ENCODE assay signal across 1 cellular context in genomic region chr2:99880148-99880983, GRCh38.
TF ChIP-seq lines count a peak whose summit lies in the region.

No MANE protein-coding gene starts in this region.

TF ChIP-seq in GM23338, 12 proteins besides CTCF, POLR2A, EP300 and RAD21 (continued from another document):
- TF ChIP-seq, protein P1, sequence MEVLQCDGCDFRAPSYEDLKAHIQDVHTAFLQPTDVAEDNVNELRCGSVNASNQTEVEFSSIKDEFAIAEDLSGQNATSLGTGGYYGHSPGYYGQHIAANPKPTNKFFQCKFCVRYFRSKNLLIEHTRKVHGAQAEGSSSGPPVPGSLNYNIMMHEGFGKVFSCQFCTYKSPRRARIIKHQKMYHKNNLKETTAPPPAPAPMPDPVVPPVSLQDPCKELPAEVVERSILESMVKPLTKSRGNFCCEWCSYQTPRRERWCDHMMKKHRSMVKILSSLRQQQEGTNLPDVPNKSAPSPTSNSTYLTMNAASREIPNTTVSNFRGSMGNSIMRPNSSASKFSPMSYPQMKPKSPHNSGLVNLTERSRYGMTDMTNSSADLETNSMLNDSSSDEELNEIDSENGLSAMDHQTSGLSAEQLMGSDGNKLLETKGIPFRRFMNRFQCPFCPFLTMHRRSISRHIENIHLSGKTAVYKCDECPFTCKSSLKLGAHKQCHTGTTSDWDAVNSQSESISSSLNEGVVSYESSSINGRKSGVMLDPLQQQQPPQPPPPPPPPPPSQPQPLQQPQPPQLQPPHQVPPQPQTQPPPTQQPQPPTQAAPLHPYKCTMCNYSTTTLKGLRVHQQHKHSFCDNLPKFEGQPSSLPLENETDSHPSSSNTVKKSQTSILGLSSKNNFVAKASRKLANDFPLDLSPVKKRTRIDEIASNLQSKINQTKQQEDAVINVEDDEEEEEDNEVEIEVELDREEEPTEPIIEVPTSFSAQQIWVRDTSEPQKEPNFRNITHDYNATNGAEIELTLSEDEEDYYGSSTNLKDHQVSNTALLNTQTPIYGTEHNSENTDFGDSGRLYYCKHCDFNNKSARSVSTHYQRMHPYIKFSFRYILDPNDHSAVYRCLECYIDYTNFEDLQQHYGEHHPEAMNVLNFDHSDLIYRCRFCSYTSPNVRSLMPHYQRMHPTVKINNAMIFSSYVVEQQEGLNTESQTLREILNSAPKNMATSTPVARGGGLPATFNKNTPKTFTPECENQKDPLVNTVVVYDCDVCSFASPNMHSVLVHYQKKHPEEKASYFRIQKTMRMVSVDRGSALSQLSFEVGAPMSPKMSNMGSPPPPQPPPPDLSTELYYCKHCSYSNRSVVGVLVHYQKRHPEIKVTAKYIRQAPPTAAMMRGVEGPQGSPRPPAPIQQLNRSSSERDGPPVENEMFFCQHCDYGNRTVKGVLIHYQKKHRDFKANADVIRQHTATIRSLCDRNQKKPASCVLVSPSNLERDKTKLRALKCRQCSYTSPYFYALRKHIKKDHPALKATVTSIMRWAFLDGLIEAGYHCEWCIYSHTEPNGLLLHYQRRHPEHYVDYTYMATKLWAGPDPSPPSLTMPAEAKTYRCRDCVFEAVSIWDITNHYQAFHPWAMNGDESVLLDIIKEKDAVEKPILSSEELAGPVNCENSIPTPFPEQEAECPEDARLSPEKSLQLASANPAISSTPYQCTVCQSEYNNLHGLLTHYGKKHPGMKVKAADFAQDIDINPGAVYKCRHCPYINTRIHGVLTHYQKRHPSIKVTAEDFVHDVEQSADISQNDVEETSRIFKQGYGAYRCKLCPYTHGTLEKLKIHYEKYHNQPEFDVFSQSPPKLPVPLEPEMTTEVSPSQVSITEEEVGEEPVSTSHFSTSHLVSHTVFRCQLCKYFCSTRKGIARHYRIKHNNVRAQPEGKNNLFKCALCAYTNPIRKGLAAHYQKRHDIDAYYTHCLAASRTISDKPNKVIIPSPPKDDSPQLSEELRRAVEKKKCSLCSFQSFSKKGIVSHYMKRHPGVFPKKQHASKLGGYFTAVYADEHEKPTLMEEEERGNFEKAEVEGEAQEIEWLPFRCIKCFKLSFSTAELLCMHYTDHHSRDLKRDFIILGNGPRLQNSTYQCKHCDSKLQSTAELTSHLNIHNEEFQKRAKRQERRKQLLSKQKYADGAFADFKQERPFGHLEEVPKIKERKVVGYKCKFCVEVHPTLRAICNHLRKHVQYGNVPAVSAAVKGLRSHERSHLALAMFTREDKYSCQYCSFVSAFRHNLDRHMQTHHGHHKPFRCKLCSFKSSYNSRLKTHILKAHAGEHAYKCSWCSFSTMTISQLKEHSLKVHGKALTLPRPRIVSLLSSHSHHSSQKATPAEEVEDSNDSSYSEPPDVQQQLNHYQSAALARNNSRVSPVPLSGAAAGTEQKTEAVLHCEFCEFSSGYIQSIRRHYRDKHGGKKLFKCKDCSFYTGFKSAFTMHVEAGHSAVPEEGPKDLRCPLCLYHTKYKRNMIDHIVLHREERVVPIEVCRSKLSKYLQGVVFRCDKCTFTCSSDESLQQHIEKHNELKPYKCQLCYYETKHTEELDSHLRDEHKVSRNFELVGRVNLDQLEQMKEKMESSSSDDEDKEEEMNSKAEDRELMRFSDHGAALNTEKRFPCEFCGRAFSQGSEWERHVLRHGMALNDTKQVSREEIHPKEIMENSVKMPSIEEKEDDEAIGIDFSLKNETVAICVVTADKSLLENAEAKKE (CRISPR knock-in tag; IDR thresholded peaks at IDR 0.05): no peak
